Comparison of ENCODE assay signal across 1 cellular context in genomic region chr3:123027292-123028232, GRCh38.
TF ChIP-seq lines count a peak whose summit lies in the region.

SEMA5B (minus strand) TSS chr3:123027763; CDS start chr3:122961263, 66,500 bp downstream.

TF ChIP-seq in H1, 55 proteins besides CTCF, POLR2A, EP300 and RAD21:
- peak; percentile 69; the same call in 1 of the 2 replicates for TF ChIP-seq MAX (IDR thresholded peaks at IDR 0.05)
- no peak for TF ChIP-seq CHD1 (IDR thresholded peaks at IDR 0.05; ENCODE audit: low read depth, low read length)
- TF ChIP-seq TAF1 (IDR thresholded peaks at IDR 0.05; ENCODE audit: low read depth, low read length), result no peak
- TF ChIP-seq E2F6 (IDR thresholded peaks at IDR 0.05), result peak; percentile 79; the same call in 1 of the 2 replicates
- TF ChIP-seq KDM4A (IDR thresholded peaks at IDR 0.05; ENCODE audit: low read depth, low read length, severe bottlenecking), result peak; percentile 82
- TF ChIP-seq CREB1 (IDR thresholded peaks at IDR 0.05), result no peak
- TF ChIP-seq SRF (IDR thresholded peaks at IDR 0.05; ENCODE audit: low read depth, low read length), result no peak
- peak; percentile 95 for TF ChIP-seq CTBP2 (IDR thresholded peaks at IDR 0.05; ENCODE audit: borderline replicate concordance, insufficient read depth, insufficient read length, low read length)
- TF ChIP-seq ASH2L (IDR thresholded peaks at IDR 0.05; ENCODE audit: low read length), result peak; percentile 98
- 0 out of 2 replicates have a peak, but pooled peaks have one; percentile 4 for TF ChIP-seq CHD2 (IDR thresholded peaks at IDR 0.05; ENCODE audit: low read length)
- TF ChIP-seq TEAD4 (IDR thresholded peaks at IDR 0.05; ENCODE audit: low read depth, low read length), result peak; percentile 59; the same call in 1 of the 2 replicates
- peak; percentile 56 for TF ChIP-seq EZH2 (IDR thresholded peaks at IDR 0.05; ENCODE audit: low read depth, low read length, severe bottlenecking)
- TF ChIP-seq TAF7 (optimal IDR thresholded peaks at IDR 0.05; ENCODE audit: borderline replicate concordance, low read depth, low read length), result peak; percentile 61
- peak; percentile 56; the same call in 1 of the 2 replicates for TF ChIP-seq SUZ12 (IDR thresholded peaks at IDR 0.05; ENCODE audit: low read length)
- no peak for TF ChIP-seq CBX5 (IDR thresholded peaks at IDR 0.05; ENCODE audit: low read depth, low read length)
- TF ChIP-seq RBBP5 (IDR thresholded peaks at IDR 0.05; ENCODE audit: borderline replicate concordance, low read depth, low read length), result peak; percentile 95; the same call in 1 of the 2 replicates
- TF ChIP-seq EGR1 (IDR thresholded peaks at IDR 0.05; ENCODE audit: borderline replicate concordance, low read depth, low read length), result peak; percentile 32; the same call in 1 of the 2 replicates
- peak; percentile 42 for TF ChIP-seq RNF2 (IDR thresholded peaks at IDR 0.05; ENCODE audit: borderline replicate concordance, low read depth, low read length, missing control alignments, poor library complexity, severe bottlenecking)
